1 cellular context compared by ENCODE assay signal in the genomic region with DNA sequence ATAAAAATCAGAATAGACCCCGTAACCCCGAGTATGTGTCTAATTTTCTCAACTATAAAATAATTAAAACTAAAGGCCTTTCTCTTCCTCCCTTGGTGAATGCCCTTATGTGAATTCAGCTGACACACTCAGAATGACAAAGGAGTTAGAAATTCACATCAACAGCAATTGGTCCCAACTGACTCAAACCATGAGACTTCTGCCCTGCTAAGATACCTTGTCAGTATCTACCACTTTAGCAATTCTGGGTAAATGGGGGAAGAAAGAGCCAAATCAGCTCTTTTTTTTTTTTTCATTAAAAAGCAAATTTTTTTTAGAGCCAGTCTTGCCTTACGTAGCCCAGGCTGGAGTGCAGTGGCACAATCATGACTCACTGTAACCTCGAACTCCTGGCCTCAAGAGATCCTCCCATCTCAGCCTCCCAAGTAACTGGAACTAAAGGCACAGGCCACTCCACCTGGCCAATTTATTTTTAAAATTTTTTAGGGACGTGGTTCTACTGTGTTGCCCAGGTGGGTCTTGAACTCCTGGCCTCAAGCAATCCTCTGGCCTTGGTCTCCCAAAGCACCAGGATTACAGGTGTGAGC.
TF ChIP-seq lines count a peak whose summit lies in the region.

No MANE protein-coding gene starts in this region.

TF ChIP-seq in H1, 55 proteins besides CTCF, POLR2A, EP300 and RAD21:
- TF ChIP-seq ZNF274 (IDR thresholded peaks at IDR 0.05; ENCODE audit: borderline replicate concordance, extremely low read depth, low read length) (no peak), CREB1 (IDR thresholded peaks at IDR 0.05) (no peak), BACH1 (IDR thresholded peaks at IDR 0.05; ENCODE audit: low read length) (no peak), SP4 (IDR thresholded peaks at IDR 0.05; ENCODE audit: low read length) (no peak), NRF1 (IDR thresholded peaks at IDR 0.05; ENCODE audit: low read depth, low read length) (no peak), CTBP2 (IDR thresholded peaks at IDR 0.05; ENCODE audit: borderline replicate concordance, insufficient read depth, insufficient read length, low read length) (no peak), POU5F1 (IDR thresholded peaks at IDR 0.05; ENCODE audit: low read depth, low read length) (no peak), KDM4A (IDR thresholded peaks at IDR 0.05; ENCODE audit: low read depth, low read length, severe bottlenecking) (no peak), PHF8 (conservative IDR thresholded peaks at IDR 0.05; ENCODE audit: low read depth, low read length) (no peak), GABPA (IDR thresholded peaks at IDR 0.05; ENCODE audit: borderline replicate concordance, insufficient read depth, low read length) (no peak), TAF1 (IDR thresholded peaks at IDR 0.05; ENCODE audit: low read depth, low read length) (no peak), HDAC6 (IDR thresholded peaks at IDR 0.05; ENCODE audit: low read depth, low read length) (no peak), RBBP5 (IDR thresholded peaks at IDR 0.05; ENCODE audit: borderline replicate concordance, low read depth, low read length) (no peak), NANOG (IDR thresholded peaks at IDR 0.05; ENCODE audit: insufficient read depth, low read depth, low read length, poor library complexity, severe bottlenecking) (no peak), SIX5 (IDR thresholded peaks at IDR 0.05; ENCODE audit: low read depth, low read length) (no peak), TBP (IDR thresholded peaks at IDR 0.05; ENCODE audit: low read depth, low read length) (no peak), JUND (IDR thresholded peaks at IDR 0.05; ENCODE audit: low read length) (no peak)
- TF ChIP-seq, protein P1, sequence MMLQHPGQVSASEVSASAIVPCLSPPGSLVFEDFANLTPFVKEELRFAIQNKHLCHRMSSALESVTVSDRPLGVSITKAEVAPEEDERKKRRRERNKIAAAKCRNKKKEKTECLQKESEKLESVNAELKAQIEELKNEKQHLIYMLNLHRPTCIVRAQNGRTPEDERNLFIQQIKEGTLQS (IDR thresholded peaks at IDR 0.05; ENCODE audit: insufficient read depth, low read depth, low read length) = no peak
- TF ChIP-seq, protein P2, sequence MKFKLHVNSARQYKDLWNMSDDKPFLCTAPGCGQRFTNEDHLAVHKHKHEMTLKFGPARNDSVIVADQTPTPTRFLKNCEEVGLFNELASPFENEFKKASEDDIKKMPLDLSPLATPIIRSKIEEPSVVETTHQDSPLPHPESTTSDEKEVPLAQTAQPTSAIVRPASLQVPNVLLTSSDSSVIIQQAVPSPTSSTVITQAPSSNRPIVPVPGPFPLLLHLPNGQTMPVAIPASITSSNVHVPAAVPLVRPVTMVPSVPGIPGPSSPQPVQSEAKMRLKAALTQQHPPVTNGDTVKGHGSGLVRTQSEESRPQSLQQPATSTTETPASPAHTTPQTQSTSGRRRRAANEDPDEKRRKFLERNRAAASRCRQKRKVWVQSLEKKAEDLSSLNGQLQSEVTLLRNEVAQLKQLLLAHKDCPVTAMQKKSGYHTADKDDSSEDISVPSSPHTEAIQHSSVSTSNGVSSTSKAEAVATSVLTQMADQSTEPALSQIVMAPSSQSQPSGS (IDR thresholded peaks at IDR 0.05; ENCODE audit: low read length) = no peak
- TF ChIP-seq, protein P3, sequence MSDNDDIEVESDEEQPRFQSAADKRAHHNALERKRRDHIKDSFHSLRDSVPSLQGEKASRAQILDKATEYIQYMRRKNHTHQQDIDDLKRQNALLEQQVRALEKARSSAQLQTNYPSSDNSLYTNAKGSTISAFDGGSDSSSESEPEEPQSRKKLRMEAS (IDR thresholded peaks at IDR 0.05) = no peak
